ENCODE assay signal across 9 cellular contexts in genomic region chr17:36188891-36189306, GRCh38. TPM values are rescaled to one million over a fixed set of nuclear protein-coding genes. Genes with fewer than 3 reads are reported as not detected.
DNase-seq lines count a peak whose midpoint lies in the region; ATAC-seq and TF ChIP-seq lines count a peak whose summit lies in the region.
"Had no signal": no experiment of that assay in that cellular context is flagged by ENCODE, and none has a peak within 500 bp of the region (broad histone marks: within the 10 kb centered on the region; RNA-seq: fewer than 3 reads in every experiment).

No MANE protein-coding gene starts in this region.

- intact Hi-C loops in activated T-helper 1 cell treated with anti-CD3 and anti-CD28 coated beads, Interleukin-12 subunit alpha, Interleukin-12 subunit beta, Interleukin-2, Interleukin-4 antibody, amounts not matched to agents 30 ng/mL and 10 ng/mL and 1 ng/mL, durations not matched to agents 14 hours and 24 hours and 36 hours (cut with micrococcal nuclease) = no loop called here
- intact Hi-C loops in spleen (cut with DNase I; ENCODE audit: low total_unique reads) = no loop called here

- no peaks in the 10 kb centered on the region for H3K36me3 Mint-ChIP-seq in activated CD4-positive, alpha-beta T cell treated with anti-CD3 and anti-CD28 coated beads, Interleukin-2, amount 10 ng/mL, durations not matched to agents 7 days and 5 days (ENCODE audit: low read depth)
- no peaks in the 10 kb centered on the region for H3K36me3 Mint-ChIP-seq in activated T-helper 1 cell treated with anti-CD3 and anti-CD28 coated beads, Interleukin-12 subunit alpha, Interleukin-12 subunit beta, Interleukin-2, Interleukin-4 antibody, amounts not matched to agents 30 ng/mL and 10 ng/mL and 1 ng/mL, durations not matched to agents 14 hours and 24 hours and 36 hours (ENCODE audit: low read depth)

- H3K4me1 ChIP-seq in spleen = peaks cover 0 to 80% (median 39%) of the 10 kb centered on the region in 6 donors

- CTCF ChIA-PET in activated CD4-positive, alpha-beta T cell treated with anti-CD3 and anti-CD28 coated beads, Interleukin-2, amount 10 ng/mL, durations not matched to agents 7 days and 5 days (lab: Charles Lee) = no interaction called here

- no peak overlapping the region for H3K27ac Mint-ChIP-seq in activated CD4-positive, alpha-beta T cell treated with anti-CD3 and anti-CD28 coated beads, Interleukin-2, amount 10 ng/mL, durations not matched to agents 7 days and 5 days
- peak overlapping the region; percentile 18 for H3K27ac Mint-ChIP-seq in activated T-helper 1 cell treated with anti-CD3 and anti-CD28 coated beads, Interleukin-12 subunit alpha, Interleukin-12 subunit beta, Interleukin-2, Interleukin-4 antibody, amounts not matched to agents 30 ng/mL and 10 ng/mL and 1 ng/mL, durations not matched to agents 14 hours and 24 hours and 36 hours

- H3K27ac ChIP-seq in spleen = peak overlapping the region in 7 of 8 donors; percentile 65 to 91 (median 82)

- POLR2A ChIA-PET in activated CD4-positive, alpha-beta T cell treated with anti-CD3 and anti-CD28 coated beads, Interleukin-2, amount 10 ng/mL, durations not matched to agents 7 days and 5 days (lab: Charles Lee) = no interaction called here

- DNase-seq in activated CD4-positive, alpha-beta T cell treated with anti-CD3 and anti-CD28 coated beads for 48 hours = peak; percentile 12
- DNase-seq in activated CD4-positive, alpha-beta T cell treated with anti-CD3 and anti-CD28 coated beads, Interleukin-2, amount 10 ng/mL, durations not matched to agents 7 days and 5 days = no peak
- peak; percentile 24 for DNase-seq in activated T-helper 1 cell treated with anti-CD3 and anti-CD28 coated beads, Interleukin-12 subunit alpha, Interleukin-12 subunit beta, Interleukin-2, Interleukin-4 antibody, amounts not matched to agents 30 ng/mL and 10 ng/mL and 1 ng/mL, durations not matched to agents 14 hours and 24 hours and 36 hours (ENCODE audit: low spot score)
- DNase-seq in spleen (peak; percentile 85), cortex of kidney (lab: John Stamatoyannopoulos, UW) (no peak)
- no peak for DNase-seq in activated CD4-positive, alpha-beta T cell treated with anti-CD3 and anti-CD28 coated beads, Interleukin-2, amount 50 U/mL, for 48 hours

- WGBS in spleen, 5 donors = 2 to 20% (median 8%) methylated on average over 5 to 7 of the region's 7 CpGs

- H3K9me3 ChIP-seq in spleen = no peaks in the 10 kb centered on the region

- H3K4me1 Mint-ChIP-seq in activated CD4-positive, alpha-beta T cell treated with anti-CD3 and anti-CD28 coated beads, Interleukin-2, amount 10 ng/mL, durations not matched to agents 7 days and 5 days = peaks cover 6% of the 10 kb centered on the region
- peaks cover 29% of the 10 kb centered on the region for H3K4me1 Mint-ChIP-seq in activated T-helper 1 cell treated with anti-CD3 and anti-CD28 coated beads, Interleukin-12 subunit alpha, Interleukin-12 subunit beta, Interleukin-2, Interleukin-4 antibody, amounts not matched to agents 30 ng/mL and 10 ng/mL and 1 ng/mL, durations not matched to agents 14 hours and 24 hours and 36 hours (ENCODE audit: low read depth)

- H3K36me3 ChIP-seq in spleen = no peaks in the 10 kb centered on the region

- H3K9me3 Mint-ChIP-seq in activated CD4-positive, alpha-beta T cell treated with anti-CD3 and anti-CD28 coated beads, Interleukin-2, amount 10 ng/mL, durations not matched to agents 7 days and 5 days = no peaks in the 10 kb centered on the region
- no peaks in the 10 kb centered on the region for H3K9me3 Mint-ChIP-seq in activated T-helper 1 cell treated with anti-CD3 and anti-CD28 coated beads, Interleukin-12 subunit alpha, Interleukin-12 subunit beta, Interleukin-2, Interleukin-4 antibody, amounts not matched to agents 30 ng/mL and 10 ng/mL and 1 ng/mL, durations not matched to agents 14 hours and 24 hours and 36 hours

- peaks cover 0 to 29% (median 9%) of the 10 kb centered on the region in 7 donors for H3K27me3 ChIP-seq in spleen (replicated peaks in 1 of 7)

- peaks cover 16% of the 10 kb centered on the region for H3K27me3 Mint-ChIP-seq in activated CD4-positive, alpha-beta T cell treated with anti-CD3 and anti-CD28 coated beads, Interleukin-2, amount 10 ng/mL, durations not matched to agents 7 days and 5 days
- peaks cover 25% of the 10 kb centered on the region for H3K27me3 Mint-ChIP-seq in activated T-helper 1 cell treated with anti-CD3 and anti-CD28 coated beads, Interleukin-12 subunit alpha, Interleukin-12 subunit beta, Interleukin-2, Interleukin-4 antibody, amounts not matched to agents 30 ng/mL and 10 ng/mL and 1 ng/mL, durations not matched to agents 14 hours and 24 hours and 36 hours (ENCODE audit: insufficient read depth)

- peak; percentile 64 for ATAC-seq in HG03196 (IDR thresholded peaks at IDR 0.05; ENCODE audit: unreplicated experiment)
- ATAC-seq in SK-N-SH treated with all-trans-retinoic acid at 6 μM for 48 hours = no peak

- no peak overlapping the region for H3K4me3 Mint-ChIP-seq in activated CD4-positive, alpha-beta T cell treated with anti-CD3 and anti-CD28 coated beads, Interleukin-2, amount 10 ng/mL, durations not matched to agents 7 days and 5 days
- H3K4me3 Mint-ChIP-seq in activated T-helper 1 cell treated with anti-CD3 and anti-CD28 coated beads, Interleukin-12 subunit alpha, Interleukin-12 subunit beta, Interleukin-2, Interleukin-4 antibody, amounts not matched to agents 30 ng/mL and 10 ng/mL and 1 ng/mL, durations not matched to agents 14 hours and 24 hours and 36 hours = no peak overlapping the region

- TF ChIP-seq POLR2A in spleen (IDR thresholded peaks at IDR 0.05) = no peak

- TF ChIP-seq CTCF in spleen (IDR thresholded peaks at IDR 0.05 in 8 of 11, conservative IDR thresholded peaks at IDR 0.05 in 3 of 11) = no peak

- H3K4me3 ChIP-seq in spleen = peak overlapping the region in 1 of 8 donors; percentile 51

TF ChIP-seq in SK-N-SH treated with all-trans-retinoic acid at 6 μM for 48 hours, 23 proteins besides CTCF, POLR2A, EP300 and RAD21 (continues in another document):
- TF ChIP-seq ZFP30 (CRISPR knock-in tag; IDR thresholded peaks at IDR 0.05) (no peak), ISL1 (CRISPR knock-in tag; IDR thresholded peaks at IDR 0.05) (no peak), ZNF70 (CRISPR knock-in tag; IDR thresholded peaks at IDR 0.05) (no peak), SNAI2 (CRISPR knock-in tag; IDR thresholded peaks at IDR 0.05) (no peak), ZNF8 (CRISPR knock-in tag; IDR thresholded peaks at IDR 0.05) (no peak), OSR1 (CRISPR knock-in tag; IDR thresholded peaks at IDR 0.05) (no peak), PATZ1 (CRISPR knock-in tag; IDR thresholded peaks at IDR 0.05; ENCODE audit: borderline replicate concordance) (no peak), ESRRG (CRISPR knock-in tag; IDR thresholded peaks at IDR 0.05) (no peak), ARNTL (CRISPR knock-in tag; IDR thresholded peaks at IDR 0.05; ENCODE audit: borderline replicate concordance, low read depth) (no peak), PPARA (CRISPR knock-in tag; IDR thresholded peaks at IDR 0.05; ENCODE audit: borderline replicate concordance) (no peak), ZFP3 (CRISPR knock-in tag; IDR thresholded peaks at IDR 0.05) (no peak)

RNA-seq across cellular contexts. Expression of gene CCL3L1, which starts 7.7 kb away (rescaled TPM):
- total RNA-seq in activated CD4-positive, alpha-beta T cell treated with anti-CD3 and anti-CD28 coated beads, Interleukin-2, amount 10 ng/mL, durations not matched to agents 7 days and 5 days = not detected
- total RNA-seq in activated T-helper 1 cell treated with anti-CD3 and anti-CD28 coated beads, Interleukin-12 subunit alpha, Interleukin-12 subunit beta, Interleukin-2, Interleukin-4 antibody, amounts not matched to agents 30 ng/mL and 10 ng/mL and 1 ng/mL, durations not matched to agents 14 hours and 24 hours and 36 hours = 15.8 and 21.2 TPM in 2 replicates
- total RNA-seq in spleen = 1 to 10 TPM in 5 of 7 donors, under 1 TPM in 1, not detected in 1; 0.51 to 8.2 (median 3.7) TPM
- 1 to 10 TPM in 2 of 3 donors, under 1 TPM in 1; 0.93 to 2.0 (median 1.1) TPM for polyA plus RNA-seq in spleen
- polyA plus RNA-seq: AG04450 had no signal

RNA-seq across cellular contexts. Expression of gene TBC1D3B, which starts 12.5 kb away (rescaled TPM):
- total RNA-seq in activated CD4-positive, alpha-beta T cell treated with anti-CD3 and anti-CD28 coated beads, Interleukin-2, amount 10 ng/mL, durations not matched to agents 7 days and 5 days = 1 to 10 TPM; 2.4 to 3.3 TPM
- 7.1 and 9.1 TPM in 2 replicates for total RNA-seq in activated T-helper 1 cell treated with anti-CD3 and anti-CD28 coated beads, Interleukin-12 subunit alpha, Interleukin-12 subunit beta, Interleukin-2, Interleukin-4 antibody, amounts not matched to agents 30 ng/mL and 10 ng/mL and 1 ng/mL, durations not matched to agents 14 hours and 24 hours and 36 hours
- total RNA-seq in spleen = 10 to 100 TPM in 4 of 7 donors, 1 to 10 TPM in 2, not detected in 1; 4.3 to 13.5 (median 11.3) TPM
- polyA plus RNA-seq in spleen = 1 to 10 TPM; 1.3 to 4.3 (median 3.3) TPM

RNA-seq across cellular contexts. Expression of gene CCL4L2, which starts 22.0 kb away (rescaled TPM):
- not detected for total RNA-seq in activated CD4-positive, alpha-beta T cell treated with anti-CD3 and anti-CD28 coated beads, Interleukin-2, amount 10 ng/mL, durations not matched to agents 7 days and 5 days
- total RNA-seq in activated T-helper 1 cell treated with anti-CD3 and anti-CD28 coated beads, Interleukin-12 subunit alpha, Interleukin-12 subunit beta, Interleukin-2, Interleukin-4 antibody, amounts not matched to agents 30 ng/mL and 10 ng/mL and 1 ng/mL, durations not matched to agents 14 hours and 24 hours and 36 hours = 46.9 and 48.4 TPM in 2 replicates
- 10 to 100 TPM in 3 of 7 donors, 1 to 10 TPM in 3, not detected in 1; 6.4 to 22.2 (median 14.9) TPM for total RNA-seq in spleen
- 1 to 10 TPM; 2.3 to 8.5 (median 3.5) TPM for polyA plus RNA-seq in spleen
- polyA plus RNA-seq: AG04450 had no signal

Comparison
In these comparisons a context has a peak if more than half of its experiments do, and no peak if none do; other contexts are left out.
1. DNase-seq: peak in activated CD4-positive, alpha-beta T cell treated with anti-CD3 and anti-CD28 coated beads for 48 hours (single experiment), activated T-helper 1 cell treated with anti-CD3 and anti-CD28 coated beads, Interleukin-12 subunit alpha, Interleukin-12 subunit beta, Interleukin-2, Interleukin-4 antibody, amounts not matched to agents 30 ng/mL and 10 ng/mL and 1 ng/mL, durations not matched to agents 14 hours and 24 hours and 36 hours (single experiment) and spleen (single experiment); none in activated CD4-positive, alpha-beta T cell treated with anti-CD3 and anti-CD28 coated beads, Interleukin-2, amount 10 ng/mL, durations not matched to agents 7 days and 5 days (single experiment), cortex of kidney (single experiment) and activated CD4-positive, alpha-beta T cell treated with anti-CD3 and anti-CD28 coated beads, Interleukin-2, amount 50 U/mL, for 48 hours (0 of 2).